Comparison of ENCODE assay signal across 2 cellular contexts in the genomic region with DNA sequence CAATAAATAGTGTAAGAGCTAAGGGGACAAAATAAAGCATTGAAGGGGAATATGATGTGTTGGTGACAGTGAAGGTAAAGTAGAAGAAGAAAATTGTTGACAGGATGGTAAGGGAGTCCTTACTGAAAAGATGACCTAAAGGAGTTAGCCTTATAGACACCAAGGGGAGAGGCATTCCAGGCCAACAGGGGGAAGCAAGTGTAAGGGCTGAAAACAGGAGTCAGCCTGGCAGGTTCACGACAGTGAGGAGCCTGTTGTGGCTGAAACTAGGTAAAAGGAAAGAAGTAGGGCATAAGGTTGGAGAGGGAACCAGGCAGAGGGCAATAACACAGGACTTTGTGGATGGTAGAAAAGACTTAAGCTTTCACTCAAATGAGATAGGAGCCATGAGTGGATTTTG.
TF ChIP-seq lines count a peak whose summit lies in the region.

No MANE protein-coding gene starts in this region.

TF ChIP-seq in GM23338, 12 proteins besides CTCF, POLR2A, EP300 and RAD21 (continued from another document):
- no peak for TF ChIP-seq ZNF462 (CRISPR knock-in tag; IDR thresholded peaks at IDR 0.05)
- no peak for TF ChIP-seq REST (IDR thresholded peaks at IDR 0.05; ENCODE audit: unreplicated experiment)
- TF ChIP-seq POLR2AphosphoS5 (IDR thresholded peaks at IDR 0.05; ENCODE audit: low read depth), result no peak
- no peak for TF ChIP-seq JUNB (IDR thresholded peaks at IDR 0.05; ENCODE audit: unreplicated experiment)
- no peak for TF ChIP-seq EZH2phosphoT487 (IDR thresholded peaks at IDR 0.05; ENCODE audit: unreplicated experiment)
TF ChIP-seq in GM23338: peak in this region for 0.

TF ChIP-seq in WTC11, 78 proteins besides CTCF, POLR2A, EP300 and RAD21 (continued from another document):
- TF ChIP-seq, protein P1, sequence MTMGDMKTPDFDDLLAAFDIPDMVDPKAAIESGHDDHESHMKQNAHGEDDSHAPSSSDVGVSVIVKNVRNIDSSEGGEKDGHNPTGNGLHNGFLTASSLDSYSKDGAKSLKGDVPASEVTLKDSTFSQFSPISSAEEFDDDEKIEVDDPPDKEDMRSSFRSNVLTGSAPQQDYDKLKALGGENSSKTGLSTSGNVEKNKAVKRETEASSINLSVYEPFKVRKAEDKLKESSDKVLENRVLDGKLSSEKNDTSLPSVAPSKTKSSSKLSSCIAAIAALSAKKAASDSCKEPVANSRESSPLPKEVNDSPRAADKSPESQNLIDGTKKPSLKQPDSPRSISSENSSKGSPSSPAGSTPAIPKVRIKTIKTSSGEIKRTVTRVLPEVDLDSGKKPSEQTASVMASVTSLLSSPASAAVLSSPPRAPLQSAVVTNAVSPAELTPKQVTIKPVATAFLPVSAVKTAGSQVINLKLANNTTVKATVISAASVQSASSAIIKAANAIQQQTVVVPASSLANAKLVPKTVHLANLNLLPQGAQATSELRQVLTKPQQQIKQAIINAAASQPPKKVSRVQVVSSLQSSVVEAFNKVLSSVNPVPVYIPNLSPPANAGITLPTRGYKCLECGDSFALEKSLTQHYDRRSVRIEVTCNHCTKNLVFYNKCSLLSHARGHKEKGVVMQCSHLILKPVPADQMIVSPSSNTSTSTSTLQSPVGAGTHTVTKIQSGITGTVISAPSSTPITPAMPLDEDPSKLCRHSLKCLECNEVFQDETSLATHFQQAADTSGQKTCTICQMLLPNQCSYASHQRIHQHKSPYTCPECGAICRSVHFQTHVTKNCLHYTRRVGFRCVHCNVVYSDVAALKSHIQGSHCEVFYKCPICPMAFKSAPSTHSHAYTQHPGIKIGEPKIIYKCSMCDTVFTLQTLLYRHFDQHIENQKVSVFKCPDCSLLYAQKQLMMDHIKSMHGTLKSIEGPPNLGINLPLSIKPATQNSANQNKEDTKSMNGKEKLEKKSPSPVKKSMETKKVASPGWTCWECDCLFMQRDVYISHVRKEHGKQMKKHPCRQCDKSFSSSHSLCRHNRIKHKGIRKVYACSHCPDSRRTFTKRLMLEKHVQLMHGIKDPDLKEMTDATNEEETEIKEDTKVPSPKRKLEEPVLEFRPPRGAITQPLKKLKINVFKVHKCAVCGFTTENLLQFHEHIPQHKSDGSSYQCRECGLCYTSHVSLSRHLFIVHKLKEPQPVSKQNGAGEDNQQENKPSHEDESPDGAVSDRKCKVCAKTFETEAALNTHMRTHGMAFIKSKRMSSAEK (CRISPR knock-in tag; IDR thresholded peaks at IDR 0.05; ENCODE audit: borderline replicate concordance), result no peak
- TF ChIP-seq ARID4B (CRISPR knock-in tag; IDR thresholded peaks at IDR 0.05; ENCODE audit: borderline replicate concordance) (no peak), IRF2 (CRISPR knock-in tag; IDR thresholded peaks at IDR 0.05; ENCODE audit: borderline replicate concordance, low read depth) (no peak), FOXJ3 (CRISPR knock-in tag; IDR thresholded peaks at IDR 0.05; ENCODE audit: borderline replicate concordance) (no peak), ZNF396 (CRISPR knock-in tag; IDR thresholded peaks at IDR 0.05; ENCODE audit: borderline replicate concordance) (no peak), ZNF512 (CRISPR knock-in tag; IDR thresholded peaks at IDR 0.05; ENCODE audit: borderline replicate concordance) (no peak), ZSCAN18 (CRISPR knock-in tag; IDR thresholded peaks at IDR 0.05) (no peak), SMAD4 (CRISPR knock-in tag; IDR thresholded peaks at IDR 0.05) (no peak)
- TF ChIP-seq, protein P2, sequence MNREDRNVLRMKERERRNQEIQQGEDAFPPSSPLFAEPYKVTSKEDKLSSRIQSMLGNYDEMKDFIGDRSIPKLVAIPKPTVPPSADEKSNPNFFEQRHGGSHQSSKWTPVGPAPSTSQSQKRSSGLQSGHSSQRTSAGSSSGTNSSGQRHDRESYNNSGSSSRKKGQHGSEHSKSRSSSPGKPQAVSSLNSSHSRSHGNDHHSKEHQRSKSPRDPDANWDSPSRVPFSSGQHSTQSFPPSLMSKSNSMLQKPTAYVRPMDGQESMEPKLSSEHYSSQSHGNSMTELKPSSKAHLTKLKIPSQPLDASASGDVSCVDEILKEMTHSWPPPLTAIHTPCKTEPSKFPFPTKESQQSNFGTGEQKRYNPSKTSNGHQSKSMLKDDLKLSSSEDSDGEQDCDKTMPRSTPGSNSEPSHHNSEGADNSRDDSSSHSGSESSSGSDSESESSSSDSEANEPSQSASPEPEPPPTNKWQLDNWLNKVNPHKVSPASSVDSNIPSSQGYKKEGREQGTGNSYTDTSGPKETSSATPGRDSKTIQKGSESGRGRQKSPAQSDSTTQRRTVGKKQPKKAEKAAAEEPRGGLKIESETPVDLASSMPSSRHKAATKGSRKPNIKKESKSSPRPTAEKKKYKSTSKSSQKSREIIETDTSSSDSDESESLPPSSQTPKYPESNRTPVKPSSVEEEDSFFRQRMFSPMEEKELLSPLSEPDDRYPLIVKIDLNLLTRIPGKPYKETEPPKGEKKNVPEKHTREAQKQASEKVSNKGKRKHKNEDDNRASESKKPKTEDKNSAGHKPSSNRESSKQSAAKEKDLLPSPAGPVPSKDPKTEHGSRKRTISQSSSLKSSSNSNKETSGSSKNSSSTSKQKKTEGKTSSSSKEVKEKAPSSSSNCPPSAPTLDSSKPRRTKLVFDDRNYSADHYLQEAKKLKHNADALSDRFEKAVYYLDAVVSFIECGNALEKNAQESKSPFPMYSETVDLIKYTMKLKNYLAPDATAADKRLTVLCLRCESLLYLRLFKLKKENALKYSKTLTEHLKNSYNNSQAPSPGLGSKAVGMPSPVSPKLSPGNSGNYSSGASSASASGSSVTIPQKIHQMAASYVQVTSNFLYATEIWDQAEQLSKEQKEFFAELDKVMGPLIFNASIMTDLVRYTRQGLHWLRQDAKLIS (CRISPR knock-in tag; IDR thresholded peaks at IDR 0.05; ENCODE audit: borderline replicate concordance), result no peak
